Comparison of ENCODE assay signal across 12 cellular contexts in genomic region chr2:69720404-69720803, GRCh38. TPM values are rescaled to one million over a fixed set of nuclear protein-coding genes. Genes with fewer than 3 reads are reported as not detected.
DNase-seq lines count a peak whose midpoint lies in the region; ATAC-seq, FAIRE-seq and TF ChIP-seq lines count a peak whose summit lies in the region.
"Had no signal": no experiment of that assay in that cellular context is flagged by ENCODE, and none has a peak within 500 bp of the region (broad histone marks: within the 10 kb centered on the region; RNA-seq: fewer than 3 reads in every experiment).

No MANE protein-coding gene starts in this region.

- no peak overlapping the region for H3K27ac ChIP-seq in cardiac muscle cell
- no peak overlapping the region for H3K27ac ChIP-seq in fibroblast of lung (ENCODE audit: insufficient read depth, low read length)
- H3K27ac ChIP-seq: SK-N-MC had no signal

- no peak overlapping the region for H2AFZ ChIP-seq in fibroblast of lung (ENCODE audit: low read length)

- no peaks in the 10 kb centered on the region for H4K20me1 ChIP-seq in fibroblast of lung (ENCODE audit: control insufficient read depth, extremely low read depth, insufficient read depth, low read length)

- DNase-seq in cardiac muscle cell (ENCODE audit: low read depth in 1 of 2, low spot score in 1 of 2) (peak in 1 of 2 donors; percentile 31), left ventricle myocardium superior (no peak), RPMI7951 (ENCODE audit: low read depth) (peak; percentile 20), fibroblast of lung (ENCODE audit: low read depth in 2 of 2) (no peak), urothelium cell line (ENCODE audit: low spot score) (peak; percentile 37), iPS-NIHi7 (ENCODE audit: extremely low spot score) (no peak), iPS-NIHi11 (ENCODE audit: low spot score) (no peak)
- DNase-seq in activated T-cell treated with anti-CD3 and anti-CD28 coated beads, Interleukin-2, amount 50 U/mL, for 48 hours = no peak
- DNase-seq: CD4-positive, alpha-beta T cell; HCEC 1CT; NCI-H187 had no signal

- H3K79me2 ChIP-seq in fibroblast of lung (ENCODE audit: control insufficient read depth, insufficient read depth, low read length) = no peaks in the 10 kb centered on the region

- no peak for ATAC-seq in left ventricle myocardium superior

- no peaks in the 10 kb centered on the region for H3K27me3 ChIP-seq in cardiac muscle cell
- no peaks in the 10 kb centered on the region for H3K27me3 ChIP-seq in fibroblast of lung (ENCODE audit: control insufficient read depth, insufficient read depth, low read length)

- H3K4me3 ChIP-seq in cardiac muscle cell (no peak overlapping the region), fibroblast of lung (replicated peaks in 1 of 4; ENCODE audit: control extremely low read depth in 1 of 4, insufficient read depth in 1 of 4, low read depth in 3 of 4, low read length in 4 of 4) (no peak overlapping the region)
- H3K4me3 ChIP-seq: SK-N-MC had no signal

- no peak overlapping the region for H3K4me2 ChIP-seq in fibroblast of lung (ENCODE audit: extremely low read depth, insufficient read depth, low read length)

- H3K36me3 ChIP-seq in cardiac muscle cell (no peaks in the 10 kb centered on the region), fibroblast of lung (ENCODE audit: control insufficient read depth, insufficient read depth, low read length) (no peaks in the 10 kb centered on the region)

- H3K9me3 ChIP-seq in cardiac muscle cell (ENCODE audit: low read depth) (no peaks in the 10 kb centered on the region), fibroblast of lung (ENCODE audit: control insufficient read depth, insufficient read depth, low read depth, low read length) (no peaks in the 10 kb centered on the region)

- no peak overlapping the region for H3K9ac ChIP-seq in fibroblast of lung (ENCODE audit: insufficient read depth, low read length)

- TF ChIP-seq CTCF in cardiac muscle cell (IDR thresholded peaks at IDR 0.05; ENCODE audit: low read depth, low read length) = peak; percentile 51
- TF ChIP-seq CTCF in fibroblast of lung (conservative IDR thresholded peaks at IDR 0.05 in 1 of 2, IDR thresholded peaks at IDR 0.05 in 1 of 2; ENCODE audit: low read depth in 1 of 2, low read length in 2 of 2) = peak; percentile 47 to 57

- no peak for FAIRE-seq in urothelium cell line (lab: Jason Lieb, UNC)

- peaks cover 8% of the 10 kb centered on the region for H3K4me1 ChIP-seq in cardiac muscle cell (ENCODE audit: low read depth)
- no peaks in the 10 kb centered on the region for H3K4me1 ChIP-seq in fibroblast of lung (ENCODE audit: control insufficient read depth, extremely low read depth, insufficient read depth, low read length)

- intact Hi-C loops in left ventricle myocardium superior (cut with micrococcal nuclease) = no loop called here

RNA-seq across cellular contexts. Expression of gene ANXA4, which starts 21.5 kb away (rescaled TPM):
- total RNA-seq in cardiac muscle cell = 11.0 and 18.0 TPM in 2 replicates
- 27.2 and 36.1 TPM in 2 replicates for polyA plus RNA-seq in cardiac muscle cell
- total RNA-seq in left ventricle myocardium superior = 24.7 TPM
- 43.9 and 63.6 TPM in 2 replicates for total RNA-seq in RPMI7951 (2014; rRNA removed; shearing (Covaris generic))
- total RNA-seq in fibroblast of lung = 106 and 114 TPM in 2 replicates
- polyA plus RNA-seq in fibroblast of lung = 98.4 and 106 TPM in 2 replicates
- polyA plus RNA-seq in fibroblast of lung (2012) = 162 and 163 TPM in 2 replicates
- 148 and 171 TPM in 2 replicates for polyA minus RNA-seq in fibroblast of lung (ENCODE audit: low replicate concordance)

Comparison
In these comparisons a context has a peak if more than half of its experiments do, and no peak if none do; other contexts are left out.
1. DNase-seq: peak in RPMI7951 (single experiment) and urothelium cell line (single experiment); none in left ventricle myocardium superior (single experiment), fibroblast of lung (0 of 2), iPS-NIHi7 (single experiment), activated T-cell treated with anti-CD3 and anti-CD28 coated beads, Interleukin-2, amount 50 U/mL, for 48 hours (0 of 2) and iPS-NIHi11 (single experiment).